21 cellular contexts compared by ENCODE assay signal in the genomic region with DNA sequence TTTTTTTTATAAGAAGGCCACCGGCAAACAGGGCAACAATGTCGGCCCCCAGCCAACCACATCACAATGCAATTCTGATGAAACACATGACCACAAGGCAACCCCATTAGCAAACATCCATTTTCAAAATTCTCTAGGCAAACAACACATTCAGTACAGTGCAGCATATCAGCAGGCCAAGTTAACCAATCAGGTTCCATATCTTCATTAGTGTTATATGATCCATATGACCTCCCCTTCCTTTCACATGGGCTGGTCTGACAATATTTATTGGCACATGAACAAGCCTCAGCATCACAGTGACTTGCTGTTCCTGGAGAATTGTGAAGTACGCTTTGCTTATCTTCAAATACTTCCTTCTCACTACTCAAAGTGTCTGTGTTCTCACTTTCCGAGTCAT.
"Had no signal": no experiment of that assay in that cellular context is flagged by ENCODE, and none has a peak within 500 bp of the region (broad histone marks: within the 10 kb centered on the region; RNA-seq: fewer than 3 reads in every experiment).

No MANE protein-coding gene starts in this region.

- H3K9me3 Mint-ChIP-seq: activated CD4-positive, alpha-beta T cell treated with anti-CD3 and anti-CD28 coated beads, Interleukin-2, amount 10 ng/mL, durations not matched to agents 7 days and 5 days; activated naive CD4-positive, alpha-beta T cell treated with anti-CD3 and anti-CD28 coated beads, Interleukin-2, amount 50 U/mL, for 72 hours; activated T-helper 1 cell treated with anti-CD3 and anti-CD28 coated beads, Interleukin-12 subunit alpha, Interleukin-12 subunit beta, Interleukin-2, Interleukin-4 antibody, amounts not matched to agents 30 ng/mL and 10 ng/mL and 1 ng/mL, durations not matched to agents 14 hours and 24 hours and 36 hours; endodermal cell; neural crest cell had no signal

- H3K27me3 Mint-ChIP-seq: activated CD4-positive, alpha-beta T cell treated with anti-CD3 and anti-CD28 coated beads, Interleukin-2, amount 10 ng/mL, durations not matched to agents 7 days and 5 days had no signal

- DNase-seq: activated CD4-positive, alpha-beta T cell treated with anti-CD3 and anti-CD28 coated beads, Interleukin-2, amount 10 ng/mL, durations not matched to agents 7 days and 5 days; activated CD4-positive, CD25-positive, alpha-beta regulatory T cell; activated CD8-positive, alpha-beta memory T cell treated with anti-CD3 and anti-CD28 coated beads for 24 hours; activated gamma-delta T cell treated with Interleukin-2 at 50 U/mL for 16 hours; amniotic stem cell; endodermal cell; foreskin keratinocyte; hippocampal formation; left cardiac atrium; stimulated activated CD4-positive, alpha-beta T cell treated with anti-CD3 and anti-CD28 coated beads, Interleukin-12 subunit alpha, Interleukin-12 subunit beta, amount 100 ng/mL, for 4 hours; stimulated activated CD4-positive, alpha-beta T cell treated with anti-CD3 and anti-CD28 coated beads, Interleukin-1b, Interleukin-23, amount 100 ng/mL, for 48 hours; stimulated activated naive CD4-positive, alpha-beta T cell treated with Interleukin-2 at 50 U/mL for 16 hours; uterus had no signal

- H3K4me3 Mint-ChIP-seq: activated CD4-positive, alpha-beta T cell treated with anti-CD3 and anti-CD28 coated beads, Interleukin-2, amount 10 ng/mL, durations not matched to agents 7 days and 5 days; activated T-helper 1 cell treated with anti-CD3 and anti-CD28 coated beads, Interleukin-12 subunit alpha, Interleukin-12 subunit beta, Interleukin-2, Interleukin-4 antibody, amounts not matched to agents 30 ng/mL and 10 ng/mL and 1 ng/mL, durations not matched to agents 14 hours and 24 hours and 36 hours; endodermal cell; neural crest cell had no signal

- H3K4me3 ChIP-seq: lung, prostate gland, right atrium auricular region, tibial nerve, uterus had no signal

- H3K4me1 ChIP-seq: foreskin keratinocyte, prostate gland, right atrium auricular region, uterus had no signal

- H3K27ac Mint-ChIP-seq: activated CD4-positive, alpha-beta T cell treated with anti-CD3 and anti-CD28 coated beads, Interleukin-2, amount 10 ng/mL, durations not matched to agents 7 days and 5 days; activated T-helper 1 cell treated with anti-CD3 and anti-CD28 coated beads, Interleukin-12 subunit alpha, Interleukin-12 subunit beta, Interleukin-2, Interleukin-4 antibody, amounts not matched to agents 30 ng/mL and 10 ng/mL and 1 ng/mL, durations not matched to agents 14 hours and 24 hours and 36 hours; endodermal cell had no signal

- H3K9me3 ChIP-seq: prostate gland, right atrium auricular region, tibial nerve, uterus had no signal

- ATAC-seq: activated naive CD4-positive, alpha-beta T cell treated with anti-CD3 and anti-CD28 coated beads, Interleukin-2, amount 50 U/mL, for 72 hours; foreskin keratinocyte; left cardiac atrium had no signal

- H3K27ac ChIP-seq: epithelial cell of prostate, foreskin keratinocyte, prostate gland, right atrium auricular region, tibial nerve, uterus had no signal

- H3K4me1 Mint-ChIP-seq: activated CD4-positive, alpha-beta T cell treated with anti-CD3 and anti-CD28 coated beads, Interleukin-2, amount 10 ng/mL, durations not matched to agents 7 days and 5 days; neural crest cell had no signal

- H3K36me3 ChIP-seq: prostate gland, uterus had no signal

- H3K27me3 ChIP-seq: foreskin keratinocyte, right atrium auricular region, tibial nerve, uterus had no signal
